Comparison of ENCODE assay signal across 22 cellular contexts in the genomic region with DNA sequence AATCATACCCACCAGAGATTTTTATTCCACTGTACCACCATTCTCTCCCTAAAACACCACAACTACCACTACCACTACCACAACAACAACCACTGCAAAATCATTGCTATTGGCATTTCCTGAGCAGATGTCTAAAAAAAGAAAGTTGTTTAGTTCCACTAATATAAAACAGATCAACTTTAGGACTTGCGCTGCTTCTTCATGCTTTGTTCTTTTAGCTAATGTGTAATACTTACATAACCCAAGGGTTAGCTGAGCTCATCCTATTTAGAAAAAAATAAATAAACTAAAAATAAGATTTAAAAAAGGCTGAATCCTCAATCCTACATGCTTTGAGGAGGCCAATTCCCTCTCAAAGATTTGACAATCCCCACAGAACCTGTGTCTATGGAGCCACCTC. TPM values are rescaled to one million over a fixed set of nuclear protein-coding genes. Genes with fewer than 3 reads are reported as not detected.
"Had no signal": no experiment of that assay in that cellular context is flagged by ENCODE, and none has a peak within 500 bp of the region (broad histone marks: within the 10 kb centered on the region; RNA-seq: fewer than 3 reads in every experiment).

No MANE protein-coding gene starts in this region.

- H3K4me3 ChIP-seq: colonic mucosa, gastrocnemius medialis, heart left ventricle, left ventricle myocardium inferior, thoracic aorta, upper lobe of right lung had no signal

- H3K27me3 ChIP-seq: colonic mucosa, gastrocnemius medialis, upper lobe of right lung had no signal

- DNase-seq: activated CD4-positive, alpha-beta T cell treated with anti-CD3 and anti-CD28 coated beads, Interleukin-2, amount 10 ng/mL, durations not matched to agents 7 days and 5 days; activated CD8-positive, alpha-beta T cell treated with anti-CD3 and anti-CD28 coated beads, Interleukin-2, amount 10 ng/mL, durations not matched to agents 7 days and 5 days; activated naive CD4-positive, alpha-beta T cell treated with Interleukin-2 at 50 U/mL for 16 hours; activated T-cell treated with anti-CD3 and anti-CD28 coated beads, Interleukin-2, amount 50 U/mL, for 24 hours; anterior cingulate cortex; colonic mucosa; gastrocnemius medialis; heart left ventricle; kidney glomerular epithelial cell; left ventricle myocardium inferior; mammary epithelial cell; nephron progenitor cell; nucleus accumbens; posterior cingulate gyrus; stimulated activated CD4-positive, alpha-beta T cell treated with anti-CD3 and anti-CD28 coated beads, Interleukin-2, amount 100 ng/mL, for 48 hours; stimulated activated naive CD8-positive, alpha-beta T cell treated with anti-CD3 and anti-CD28 coated beads, Interleukin-15, amount 100 ng/mL, for 72 hours; upper lobe of right lung had no signal

- H3K36me3 ChIP-seq: colonic mucosa, gastrocnemius medialis, heart left ventricle, left ventricle myocardium inferior, thoracic aorta, upper lobe of right lung had no signal

- ATAC-seq: activated CD4-positive, CD25-positive, alpha-beta regulatory T cell treated with anti-CD3 and anti-CD28 coated beads, Interleukin-2, amount 50 U/mL, for 24 hours; activated CD8-positive, alpha-beta T cell treated with anti-CD3 and anti-CD28 coated beads, Interleukin-2, amount 10 ng/mL, durations not matched to agents 7 days and 5 days; gastrocnemius medialis; heart left ventricle; stimulated activated naive CD8-positive, alpha-beta T cell treated with anti-CD3 and anti-CD28 coated beads, Interleukin-15, amount 100 ng/mL, for 72 hours; upper lobe of right lung had no signal

- H3K4me1 ChIP-seq: colonic mucosa, gastrocnemius medialis had no signal

- H3K9me3 ChIP-seq: colonic mucosa, gastrocnemius medialis, heart left ventricle, left ventricle myocardium inferior, thoracic aorta, upper lobe of right lung had no signal

RNA-seq across cellular contexts. Expression of a gene that starts 11.4 kb away (rescaled TPM):
- total RNA-seq: activated CD4-positive, alpha-beta T cell treated with anti-CD3 and anti-CD28 coated beads, Interleukin-2, amount 10 ng/mL, durations not matched to agents 7 days and 5 days; activated CD8-positive, alpha-beta T cell treated with anti-CD3 and anti-CD28 coated beads, Interleukin-2, amount 10 ng/mL, durations not matched to agents 7 days and 5 days; activated T-helper 2 cell treated with anti-CD3 and anti-CD28 coated beads, Interferon-gamma antibody, Interleukin-2, Interleukin-4, amounts not matched to agents 10 μg/mL and 5 μg/mL and 100 μg/mL, durations not matched to agents 14 hours and 24 hours and 36 hours; left ventricle myocardium inferior; myocyte; skeletal muscle tissue had no signal
